1 cellular context compared by ENCODE assay signal in genomic region chr22:38348751-38349496, GRCh38.
A peak's percentile ranks its signal among the peaks of the same experiment; 100 is the strongest.
TF ChIP-seq lines count a peak whose summit lies in the region.

No MANE protein-coding gene starts in this region.

TF ChIP-seq in K562, 482 proteins besides CTCF, POLR2A, EP300 and RAD21:
- TF ChIP-seq EWSR1 (IDR thresholded peaks at IDR 0.05; ENCODE audit: borderline replicate concordance, low read depth, partially characterized antibody) (no peak), U2AF1 (optimal IDR thresholded peaks at IDR 0.05; ENCODE audit: low read depth, low read length) (no peak), ZNF3 (CRISPR knock-in tag; IDR thresholded peaks at IDR 0.05) (no peak), NFE2L1 (tag; IDR thresholded peaks at IDR 0.05; ENCODE audit: borderline replicate concordance, low read depth) (no peak), NELFE (IDR thresholded peaks at IDR 0.05; ENCODE audit: insufficient read depth, insufficient read length) (no peak), MNT (conservative IDR thresholded peaks at IDR 0.05) (no peak), BHLHE40 (IDR thresholded peaks at IDR 0.05; ENCODE audit: low read length) (peak; percentile 47; the same call in 1 of the 2 replicates), ILK (tag; IDR thresholded peaks at IDR 0.05; ENCODE audit: borderline replicate concordance, low read depth) (no peak), NCOA4 (IDR thresholded peaks at IDR 0.05; ENCODE audit: partially characterized antibody) (no peak), RAD51 (IDR thresholded peaks at IDR 0.05; ENCODE audit: borderline replicate concordance, low read depth) (peak; percentile 65; the same call in 1 of the 2 replicates), ZNF668 (CRISPR knock-in tag; IDR thresholded peaks at IDR 0.05) (no peak), GTF2E2 (tag; IDR thresholded peaks at IDR 0.05) (no peak), USF1 (CRISPR knock-in tag; IDR thresholded peaks at IDR 0.05) (peak; percentile 66), SNAPC5 (CRISPR knock-in tag; IDR thresholded peaks at IDR 0.05) (no peak), USF2 (CRISPR knock-in tag; IDR thresholded peaks at IDR 0.05) (peak; percentile 65), ZBTB9 (CRISPR knock-in tag; IDR thresholded peaks at IDR 0.05) (no peak), PML (IDR thresholded peaks at IDR 0.05; ENCODE audit: low read length) (no peak)
